8 cellular contexts compared by ENCODE assay signal in the genomic region with DNA sequence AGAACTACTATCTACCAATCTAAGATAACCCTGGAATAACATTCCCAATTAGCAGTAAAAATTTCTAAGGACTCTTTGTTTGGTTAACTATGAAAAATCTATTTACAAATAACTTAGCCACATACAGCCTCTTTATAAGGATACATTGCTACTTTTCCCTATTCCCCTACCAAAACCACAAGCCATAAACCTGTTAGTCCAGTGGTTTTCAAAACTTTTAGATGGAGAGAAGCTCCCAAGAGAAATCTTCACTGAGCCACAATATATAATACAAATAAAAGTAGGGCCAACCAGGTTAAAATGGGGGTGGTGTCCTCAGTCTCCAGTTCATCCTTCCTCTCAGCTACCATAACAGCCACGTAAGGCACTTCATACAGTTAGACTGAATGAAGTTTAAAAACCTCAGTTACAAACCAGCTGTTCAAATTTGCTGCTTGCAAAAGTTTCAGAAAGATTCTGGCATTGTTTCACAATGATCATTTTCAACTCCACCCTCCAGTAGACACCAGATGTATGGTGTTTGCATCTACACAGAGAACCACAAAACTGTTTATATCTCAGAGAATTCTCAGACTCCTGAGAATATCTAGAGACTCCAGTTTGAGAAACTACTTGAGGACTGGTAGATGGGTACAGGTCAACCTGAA. TPM values are rescaled to one million over a fixed set of nuclear protein-coding genes. Genes with fewer than 3 reads are reported as not detected.
A peak's percentile ranks its signal among the peaks of the same experiment; 100 is the strongest.
DNase-seq lines count a peak whose midpoint lies in the region; ATAC-seq lines count a peak whose summit lies in the region.

No MANE protein-coding gene starts in this region.

- peak; percentile 54 for DNase-seq in GM23248
- peak; percentile 72 for DNase-seq in iris pigment epithelial cell (ENCODE audit: low read depth)
- no peak for DNase-seq in iPS-NIHi11 (ENCODE audit: low spot score)
- no peak for DNase-seq in right cardiac atrium
- no peak for DNase-seq in NCI-H748 treated with DMSO at 0.1 percent for 48 hours (lab: John Stamatoyannopoulos, UW)
- DNase-seq in NCI-H748 (lab: John Stamatoyannopoulos, UW; ENCODE audit: unreplicated experiment): no peak

- H3K4me3 ChIP-seq in GM23248 (no peak overlapping the region), right cardiac atrium (ENCODE audit: low read length) (no peak overlapping the region)

- no peaks in the 10 kb centered on the region for H3K9me2 ChIP-seq in GM23248 (ENCODE audit: insufficient read depth)

- H3K9me3 ChIP-seq in GM23248 (ENCODE audit: low read depth): no peaks in the 10 kb centered on the region
- H3K9me3 ChIP-seq in KOPT-K1 (ENCODE audit: insufficient read depth, low read length, poor library complexity, severe bottlenecking): no peaks in the 10 kb centered on the region
- no peaks in the 10 kb centered on the region for H3K9me3 ChIP-seq in right cardiac atrium (ENCODE audit: control insufficient read depth, low read length)

- H4K20me1 ChIP-seq in GM23248 (ENCODE audit: insufficient read depth): 0 out of 2 replicates have a peak, but pooled peaks cover 7% of the 10 kb centered on the region

- ATAC-seq in GM18502 (IDR thresholded peaks at IDR 0.05; ENCODE audit: poor library complexity, unreplicated experiment) (peak; percentile 83), right cardiac atrium (no peak)

- H2AFZ ChIP-seq in GM23248: no peak overlapping the region

- H3K27ac ChIP-seq in GM23248 (0 out of 2 replicates have a peak overlapping the region, but pooled peaks have one; percentile 9), KOPT-K1 (ENCODE audit: low read depth, low read length, poor library complexity, severe bottlenecking) (peak overlapping the region; percentile 7), right cardiac atrium (ENCODE audit: low read length) (no peak overlapping the region)

- intact Hi-C loops in right cardiac atrium (cut with DNase I): no loop called here

- H3K36me3 ChIP-seq in GM23248 (ENCODE audit: low read depth) (no peaks in the 10 kb centered on the region), KOPT-K1 (ENCODE audit: insufficient read depth, low read length) (no peaks in the 10 kb centered on the region; the same call in 1 of the 2 replicates)

- no peak overlapping the region for H3K9ac ChIP-seq in GM23248

- in situ Hi-C loops in GM23248 (cut with MboI): no loop called here

- peaks cover 99% of the 10 kb centered on the region for H3K79me2 ChIP-seq in GM23248 (ENCODE audit: insufficient read depth)

- H3K4me2 ChIP-seq in GM23248 (ENCODE audit: unreplicated experiment): no peak overlapping the region

- whole genome bisulfite sequencing in GM23248 (ENCODE audit: low coverage in 1 of 2, low lambda C conversion rate in 2 of 2, missing lambda C conversion rate in 2 of 2), 2 experiments: 40 to 54% methylated on average over 1 of the region's 1 CpG
- 68% methylated on average over 1 of the region's 1 CpG for WGBS in right cardiac atrium

- H3K4me1 ChIP-seq in GM23248 (ENCODE audit: insufficient read depth) (peaks cover 9% of the 10 kb centered on the region), right cardiac atrium (ENCODE audit: control insufficient read depth, insufficient read depth, low read length) (peaks cover 9% of the 10 kb centered on the region)

- H3K27me3 ChIP-seq in GM23248 (replicated peaks; ENCODE audit: insufficient read depth) (no peaks in the 10 kb centered on the region), right cardiac atrium (ENCODE audit: control insufficient read depth, insufficient read depth) (no peaks in the 10 kb centered on the region)

- H3F3A ChIP-seq in GM23248 (ENCODE audit: insufficient read depth): no peaks in the 10 kb centered on the region

RNA-seq across cellular contexts. Expression of gene SOS1, which starts 26.0 kb away (rescaled TPM):
- total RNA-seq in GM23248 (2014; rRNA removed; shearing (Covaris generic)): 8.6 and 22.0 TPM in 2 replicates
- polyA plus RNA-seq in GM23248 (2016; fragmentation: Nextera tagmentation; extraction: Ambion mirVana) (3.8 and 5.0 TPM in 2 replicates), right cardiac atrium (6.7 TPM)
- total RNA-seq in right cardiac atrium: 10 to 100 TPM; 19.1 to 30.4 (median 23.1) TPM

Comparison
In these comparisons a context has a peak if more than half of its experiments do, and no peak if none do; other contexts are left out.
1. DNase-seq: peak in GM23248 (single experiment) and iris pigment epithelial cell (single experiment); none in iPS-NIHi11 (single experiment), right cardiac atrium (0 of 3), NCI-H748 treated with DMSO at 0.1 percent for 48 hours (single experiment) and NCI-H748 (single experiment).